In the genomic region with DNA sequence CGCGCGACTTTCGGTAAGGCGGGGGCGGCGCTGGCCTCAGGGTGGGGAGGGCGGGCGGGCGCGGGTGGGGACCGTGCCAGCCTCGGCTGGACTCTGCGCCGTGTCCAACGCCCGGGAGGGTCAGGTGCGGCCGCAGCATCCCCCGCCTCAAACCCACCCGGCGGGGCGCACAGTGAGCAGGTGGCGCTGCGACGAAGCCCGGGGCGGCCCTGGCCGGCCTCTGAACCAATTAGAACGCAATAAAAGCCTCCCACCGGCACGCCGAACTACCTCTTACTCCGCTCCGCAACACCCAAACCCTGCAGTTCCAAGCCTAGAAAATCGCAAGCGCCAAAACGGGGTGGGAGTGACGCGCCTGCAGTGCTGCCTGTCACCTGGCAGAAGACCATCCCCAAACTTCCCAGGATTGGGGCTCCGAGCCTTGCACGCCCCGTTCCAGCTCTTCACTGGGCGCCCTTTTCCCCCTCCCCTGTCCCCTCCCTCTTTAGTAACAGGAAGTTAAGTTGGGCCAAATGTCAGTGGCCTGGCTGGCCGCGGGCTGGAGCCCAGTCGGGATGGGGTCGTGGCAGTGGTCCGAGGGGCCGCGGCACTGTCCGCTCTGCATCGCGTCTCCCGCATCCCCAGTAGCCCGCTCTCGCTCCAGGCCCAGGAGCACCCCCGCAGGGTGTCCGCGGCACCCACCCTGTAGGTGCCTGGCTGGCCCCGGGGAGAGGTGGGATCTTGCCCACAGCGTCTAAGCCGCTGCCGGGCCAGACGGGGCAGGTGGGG, we compare ENCODE assay signal across 8 cellular contexts. TPM values are rescaled to one million over a fixed set of nuclear protein-coding genes. Genes with fewer than 3 reads are reported as not detected.
DNase-seq lines count a peak whose midpoint lies in the region; ATAC-seq and TF ChIP-seq lines count a peak whose summit lies in the region.

No MANE protein-coding gene starts in this region.

- DNase-seq in DND-41 (no peak), GM20000 (ENCODE audit: low spot score) (peak; percentile 46), WTC11 (ENCODE audit: low spot score) (peak; percentile 39), upper lobe of right lung (peak; percentile 81), DMS114 treated with DMSO at 0.1 percent for 48 hours (lab: John Stamatoyannopoulos, UW; ENCODE audit: unreplicated experiment) (no peak)

- TF ChIP-seq CTCF in DND-41 (IDR thresholded peaks at IDR 0.05; ENCODE audit: borderline replicate concordance, extremely low read depth, low read length, poor library complexity, severe bottlenecking): no peak
- TF ChIP-seq CTCF in GM20000 (IDR thresholded peaks at IDR 0.05; ENCODE audit: extremely low read depth, missing control alignments): no peak
- TF ChIP-seq CTCF in WTC11 (IDR thresholded peaks at IDR 0.05): no peak
- TF ChIP-seq CTCF in upper lobe of right lung (IDR thresholded peaks at IDR 0.05): no peak

- peak overlapping the region; percentile 56; the same call in 1 of the 2 replicates for H2AFZ ChIP-seq in DND-41 (ENCODE audit: low read depth, low read length)

- H3K36me3 Mint-ChIP-seq in WTC11: no peaks in the 10 kb centered on the region

- intact Hi-C loops in upper lobe of right lung (cut with DNase I): loop anchor here (10.0 kb wide), 1 partner anchor 56 kb away; no protein-coding TSS in a partner anchor

- H3K27me3 ChIP-seq in DND-41 (ENCODE audit: insufficient read depth, low read length, poor library complexity) (no peaks in the 10 kb centered on the region), endocrine pancreas (ENCODE audit: control insufficient read depth, insufficient read depth, low read length) (no peaks in the 10 kb centered on the region), mucosa of stomach (ENCODE audit: control insufficient read depth, insufficient read depth, low read length) (no peaks in the 10 kb centered on the region), upper lobe of right lung (no peaks in the 10 kb centered on the region)

- POLR2A ChIA-PET in WTC11 (lab: Charles Lee): interaction anchor here (0.7 to 1.4 kb wide), 2 partner anchors 10 to 101 kb away, joined by 3 read pairs; no protein-coding TSS in a partner anchor

- H3K27ac Mint-ChIP-seq in WTC11: no peak overlapping the region

- H3K4me1 ChIP-seq in DND-41 (ENCODE audit: insufficient read depth, low read length): peaks cover 16% of the 10 kb centered on the region
- no peaks in the 10 kb centered on the region for H3K4me1 ChIP-seq in endocrine pancreas (ENCODE audit: control insufficient read depth, insufficient read depth, low read length)
- H3K4me1 ChIP-seq in mucosa of stomach (ENCODE audit: control insufficient read depth, insufficient read depth, low read length): peaks cover 20% of the 10 kb centered on the region
- peaks cover 25% of the 10 kb centered on the region for H3K4me1 ChIP-seq in upper lobe of right lung

- CTCF ChIA-PET in WTC11 (lab: Charles Lee): interaction anchor here (1.0 to 2.5 kb wide), 9 partner anchors 8 to 266 kb away, joined by 3 to 8 read pairs (median 5); no protein-coding TSS in a partner anchor

- no peaks in the 10 kb centered on the region for H4K20me1 ChIP-seq in DND-41 (ENCODE audit: insufficient read depth, low read length)

- H3K36me3 ChIP-seq in DND-41 (ENCODE audit: insufficient read depth, low read length) (no peaks in the 10 kb centered on the region), endocrine pancreas (ENCODE audit: control insufficient read depth, insufficient read depth, low read length) (no peaks in the 10 kb centered on the region), mucosa of stomach (ENCODE audit: control insufficient read depth, insufficient read depth, low read length) (no peaks in the 10 kb centered on the region), upper lobe of right lung (no peaks in the 10 kb centered on the region)

- no peaks in the 10 kb centered on the region for H3K9me3 ChIP-seq in DND-41 (ENCODE audit: insufficient read depth, low read length, severe bottlenecking)
- H3K9me3 ChIP-seq in endocrine pancreas (ENCODE audit: control insufficient read depth, low read length): no peaks in the 10 kb centered on the region
- no peaks in the 10 kb centered on the region for H3K9me3 ChIP-seq in mucosa of stomach (ENCODE audit: control insufficient read depth, low read length)
- H3K9me3 ChIP-seq in upper lobe of right lung: no peaks in the 10 kb centered on the region

- ATAC-seq in DND-41 (ENCODE audit: insufficient read depth, low read depth) (no peak), HG03469 (IDR thresholded peaks at IDR 0.05; ENCODE audit: unreplicated experiment) (peak; percentile 11), WTC11 (peak; percentile 20), upper lobe of right lung (peak; percentile 50)

- H3K27me3 Mint-ChIP-seq in WTC11 (ENCODE audit: low read depth): peaks cover 66% of the 10 kb centered on the region

- H3K27ac ChIP-seq in DND-41 (ENCODE audit: low read length) (no peak overlapping the region), upper lobe of right lung (peak overlapping the region; percentile 85)

- H3K4me3 Mint-ChIP-seq in WTC11: peak overlapping the region; percentile 69

- H3K9ac ChIP-seq in DND-41 (ENCODE audit: low read depth, low read length) (peak overlapping the region; percentile 21; the same call in 1 of the 2 replicates), endocrine pancreas (ENCODE audit: control insufficient read depth, insufficient read depth, low read length) (peak overlapping the region; percentile 60), mucosa of stomach (ENCODE audit: low read length) (peak overlapping the region; percentile 80)

- peak overlapping the region; percentile 83 for H3K4me2 ChIP-seq in DND-41 (ENCODE audit: insufficient read depth, low read length)

- peak overlapping the region in 1 of 2 experiments; percentile 53; a peak in 2 of 4 replicates for H3K4me3 ChIP-seq in DND-41 (ENCODE audit: low read depth in 1 of 2, low read length in 2 of 2)
- H3K4me3 ChIP-seq in endocrine pancreas (ENCODE audit: control insufficient read depth, insufficient read depth, low read length): no peak overlapping the region
- peak overlapping the region; percentile 45 for H3K4me3 ChIP-seq in mucosa of stomach (ENCODE audit: low read length)
- H3K4me3 ChIP-seq in upper lobe of right lung: peak overlapping the region; percentile 77

- H3K4me1 Mint-ChIP-seq in WTC11: peaks cover 7% of the 10 kb centered on the region

- no peaks in the 10 kb centered on the region for H3K9me3 Mint-ChIP-seq in WTC11

- no peaks in the 10 kb centered on the region for H3K79me2 ChIP-seq in DND-41 (ENCODE audit: insufficient read depth, low read length)

TF ChIP-seq in WTC11, 78 proteins besides CTCF, POLR2A, EP300 and RAD21:
- TF ChIP-seq, protein P1, sequence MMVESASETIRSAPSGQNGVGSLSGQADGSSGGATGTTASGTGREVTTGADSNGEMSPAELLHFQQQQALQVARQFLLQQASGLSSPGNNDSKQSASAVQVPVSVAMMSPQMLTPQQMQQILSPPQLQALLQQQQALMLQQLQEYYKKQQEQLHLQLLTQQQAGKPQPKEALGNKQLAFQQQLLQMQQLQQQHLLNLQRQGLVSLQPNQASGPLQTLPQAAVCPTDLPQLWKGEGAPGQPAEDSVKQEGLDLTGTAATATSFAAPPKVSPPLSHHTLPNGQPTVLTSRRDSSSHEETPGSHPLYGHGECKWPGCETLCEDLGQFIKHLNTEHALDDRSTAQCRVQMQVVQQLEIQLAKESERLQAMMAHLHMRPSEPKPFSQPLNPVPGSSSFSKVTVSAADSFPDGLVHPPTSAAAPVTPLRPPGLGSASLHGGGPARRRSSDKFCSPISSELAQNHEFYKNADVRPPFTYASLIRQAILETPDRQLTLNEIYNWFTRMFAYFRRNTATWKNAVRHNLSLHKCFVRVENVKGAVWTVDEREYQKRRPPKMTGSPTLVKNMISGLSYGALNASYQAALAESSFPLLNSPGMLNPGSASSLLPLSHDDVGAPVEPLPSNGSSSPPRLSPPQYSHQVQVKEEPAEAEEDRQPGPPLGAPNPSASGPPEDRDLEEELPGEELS (CRISPR knock-in tag; IDR thresholded peaks at IDR 0.05): no peak
- TF ChIP-seq FOXP1 (CRISPR knock-in tag; IDR thresholded peaks at IDR 0.05; ENCODE audit: borderline replicate concordance) (no peak), IRF2 (CRISPR knock-in tag; IDR thresholded peaks at IDR 0.05; ENCODE audit: borderline replicate concordance, low read depth) (no peak), GABPB1 (CRISPR knock-in tag; IDR thresholded peaks at IDR 0.05) (no peak)
TF ChIP-seq in WTC11: peak in this region for 0.

RNA-seq across cellular contexts. Expression of a gene that starts 0.5 kb away (rescaled TPM):
- total RNA-seq in WTC11 (2021) (2.2 to 3.1 TPM (median 2.6 TPM) in 3 replicates), upper lobe of right lung (197 TPM)

Comparison
In these comparisons a context has a peak if more than half of its experiments do, and no peak if none do; other contexts are left out.
1. DNase-seq: peak in GM20000 (single experiment), WTC11 (single experiment) and upper lobe of right lung (single experiment); none in DND-41 (single experiment) and DMS114 treated with DMSO at 0.1 percent for 48 hours (single experiment).
2. H3K9ac ChIP-seq: peak in every context shown above with its lines; median percentile 80 in mucosa of stomach; 60 in endocrine pancreas; 21 in DND-41.
3. RNA of a gene that starts 0.5 kb away (total RNA-seq): 197 TPM in upper lobe of right lung (single experiment); 2.2 to 3.1 TPM in WTC11; every median in the first group is over 10 times any median in the second.